In genomic region chr3:51938780-51939425, GRCh38 we compare ENCODE assay signal across 18 cellular contexts. TPM values are rescaled to one million over a fixed set of nuclear protein-coding genes. Genes with fewer than 3 reads are reported as not detected.
DNase-seq lines count a peak whose midpoint lies in the region; ATAC-seq and TF ChIP-seq lines count a peak whose summit lies in the region.
"Had no signal": no experiment of that assay in that cellular context is flagged by ENCODE, and none has a peak within 500 bp of the region (broad histone marks: within the 10 kb centered on the region; RNA-seq: fewer than 3 reads in every experiment).

No MANE protein-coding gene starts in this region.

- no peak overlapping the region for H2AK5ac ChIP-seq in neuronal stem cell (ENCODE audit: low read depth, low read length)

- H3K9ac ChIP-seq in DND-41 (ENCODE audit: low read depth, low read length) = no peak overlapping the region
- H3K9ac ChIP-seq in Loucy (ENCODE audit: low read depth, low read length, poor library complexity, severe bottlenecking) = peak overlapping the region; percentile 29
- no peak overlapping the region for H3K9ac ChIP-seq in neuronal stem cell (ENCODE audit: low read depth, low read length, poor library complexity)

- peaks cover 41% of the 10 kb centered on the region for H3K4me1 ChIP-seq in DND-41 (ENCODE audit: insufficient read depth, low read length)
- peaks cover 28% of the 10 kb centered on the region for H3K4me1 ChIP-seq in Loucy (ENCODE audit: insufficient read depth, low read length, poor library complexity, severe bottlenecking)
- H3K4me1 ChIP-seq in spleen = peaks cover 15 to 44% (median 32%) of the 10 kb centered on the region in 6 donors
- H3K4me1 ChIP-seq in neuronal stem cell (ENCODE audit: control insufficient read depth in 2 of 2, insufficient read depth in 1 of 2, low read depth in 1 of 2, low read length in 2 of 2) = peaks cover 7% of the 10 kb centered on the region in 2 donors
- H3K4me1 ChIP-seq in left ventricle myocardium inferior = peaks cover 36% of the 10 kb centered on the region

- no peaks in the 10 kb centered on the region for H3F3A ChIP-seq in Loucy (ENCODE audit: low read depth)

- H2BK12ac ChIP-seq in neuronal stem cell (ENCODE audit: low read length) = no peak overlapping the region

- H3K4ac ChIP-seq in neuronal stem cell (ENCODE audit: low read length) = no peak overlapping the region

- no peak overlapping the region for H3K23ac ChIP-seq in neuronal stem cell (ENCODE audit: low read depth, low read length, poor library complexity)

- H3K4me2 ChIP-seq in DND-41 (ENCODE audit: insufficient read depth, low read length) = peak overlapping the region; percentile 14; the same call in 1 of the 2 replicates
- peak overlapping the region; percentile 5 for H3K4me2 ChIP-seq in Loucy (ENCODE audit: low read depth, low read length, poor library complexity, severe bottlenecking)
- no peak overlapping the region for H3K4me2 ChIP-seq in neuronal stem cell (ENCODE audit: insufficient read depth, low read length, poor library complexity, severe bottlenecking)

- H3K14ac ChIP-seq in neuronal stem cell (ENCODE audit: low read length) = no peak overlapping the region

- no peak for TF ChIP-seq POLR2A in spleen (IDR thresholded peaks at IDR 0.05)

- H3K18ac ChIP-seq in neuronal stem cell (ENCODE audit: low read length) = no peak overlapping the region

- H3K9me3 Mint-ChIP-seq in immature natural killer cell = no peaks in the 10 kb centered on the region

- peaks cover 5% of the 10 kb centered on the region for H3K79me1 ChIP-seq in neuronal stem cell (ENCODE audit: low read depth, low read length)

- H2BK15ac ChIP-seq in neuronal stem cell (ENCODE audit: low read length) = no peak overlapping the region

- H3K9me3 ChIP-seq in DND-41 (ENCODE audit: insufficient read depth, low read length, severe bottlenecking) = no peaks in the 10 kb centered on the region
- no peaks in the 10 kb centered on the region for H3K9me3 ChIP-seq in Loucy (ENCODE audit: insufficient read depth, low read depth, low read length)
- H3K9me3 ChIP-seq in spleen = no peaks in the 10 kb centered on the region
- no peaks in the 10 kb centered on the region for H3K9me3 ChIP-seq in neuronal stem cell (replicated peaks in 1 of 2; ENCODE audit: control insufficient read depth in 2 of 2, insufficient read depth in 1 of 2, low read depth in 1 of 2, low read length in 2 of 2)
- no peaks in the 10 kb centered on the region for H3K9me3 ChIP-seq in left ventricle myocardium inferior (replicated peaks)
- H3K9me3 ChIP-seq: body of pancreas, pancreas had no signal

- no peaks in the 10 kb centered on the region for H3K27me3 ChIP-seq in DND-41 (ENCODE audit: insufficient read depth, low read length, poor library complexity)
- H3K27me3 ChIP-seq in Loucy (ENCODE audit: insufficient read depth, low read length, poor library complexity, severe bottlenecking) = no peaks in the 10 kb centered on the region
- H3K27me3 ChIP-seq in spleen (replicated peaks in 1 of 7) = no peaks in the 10 kb centered on the region
- no peaks in the 10 kb centered on the region for H3K27me3 ChIP-seq in neuronal stem cell (ENCODE audit: control insufficient read depth in 3 of 3, insufficient read depth in 3 of 3, low read depth in 1 of 3, low read length in 3 of 3)
- no peaks in the 10 kb centered on the region for H3K27me3 ChIP-seq in left ventricle myocardium inferior (ENCODE audit: low read depth)
- H3K27me3 ChIP-seq: body of pancreas, foreskin keratinocyte, pancreas had no signal

- H3K4me3 Mint-ChIP-seq in immature natural killer cell = peak overlapping the region in 3 of 5 donors; percentile 7 to 23 (median 12)

- DNase-seq in DND-41 (no peak), immature natural killer cell (no peak), spleen (peak; percentile 39), neuronal stem cell (ENCODE audit: low spot score) (no peak), NCI-H748 (lab: John Stamatoyannopoulos, UW; ENCODE audit: unreplicated experiment) (no peak), left ventricle myocardium inferior (no peak)
- DNase-seq: activated naive CD4-positive, alpha-beta T cell; body of pancreas; DMS153; foreskin keratinocyte; Kasumi-1; left colon; NCI-H2171 treated with DMSO at 0.1 percent for 48 hours; NK-92 treated with Interleukin-12 subunit alpha and Interleukin-12 subunit beta, amount 100 ng/mL, for 24 hours; stimulated activated CD4-positive, alpha-beta T cell treated with anti-CD3 and anti-CD28 coated beads, Interleukin-4, amount 100 ng/mL, for 1 hour had no signal

- no peak overlapping the region for H2BK5ac ChIP-seq in neuronal stem cell (ENCODE audit: low read length)

- H3K9me2 ChIP-seq in Loucy (replicated peaks; ENCODE audit: low read depth, low read length) = no peaks in the 10 kb centered on the region

- H4K20me1 ChIP-seq in DND-41 (ENCODE audit: insufficient read depth, low read length) = peaks cover 21% of the 10 kb centered on the region
- H4K20me1 ChIP-seq in Loucy (ENCODE audit: insufficient read depth, low read length, poor library complexity, severe bottlenecking) = peaks cover 4% of the 10 kb centered on the region

- H3K36me3 ChIP-seq in DND-41 (ENCODE audit: insufficient read depth, low read length) = peaks cover 55% of the 10 kb centered on the region
- peaks cover 27% of the 10 kb centered on the region; the same call in 1 of the 2 replicates for H3K36me3 ChIP-seq in Loucy (ENCODE audit: insufficient read depth, low read length)
- peaks cover 5 to 55% (median 49%) of the 10 kb centered on the region in 6 donors for H3K36me3 ChIP-seq in spleen
- peaks cover 31 to 54% of the 10 kb centered on the region in 2 donors for H3K36me3 ChIP-seq in neuronal stem cell (replicated peaks in 1 of 2; ENCODE audit: control insufficient read depth in 2 of 2, insufficient read depth in 2 of 2, low read length in 2 of 2)
- peaks cover 54% of the 10 kb centered on the region for H3K36me3 ChIP-seq in left ventricle myocardium inferior

- H3K36me3 Mint-ChIP-seq in immature natural killer cell = peaks cover 0 to 23% (median 4%) of the 10 kb centered on the region in 3 donors

- H3K4me3 ChIP-seq in DND-41 (ENCODE audit: low read depth in 1 of 2, low read length in 2 of 2) (no peak overlapping the region), Loucy (ENCODE audit: low read length, poor library complexity, severe bottlenecking) (no peak overlapping the region), spleen (no peak overlapping the region), neuronal stem cell (ENCODE audit: low read length in 2 of 2) (no peak overlapping the region), left ventricle myocardium inferior (no peak overlapping the region)
- H3K4me3 ChIP-seq: body of pancreas, pancreas had no signal

- peaks cover 0 to 5% (median 4%) of the 10 kb centered on the region in 3 donors for H3K27me3 Mint-ChIP-seq in immature natural killer cell (ENCODE audit: low read depth in 3 of 3)

- intact Hi-C loops in spleen (cut with DNase I; ENCODE audit: low total_unique reads) = no loop called here
- intact Hi-C loops in left ventricle myocardium inferior (cut with micrococcal nuclease) = no loop called here

- TF ChIP-seq CTCF in DND-41 (IDR thresholded peaks at IDR 0.05; ENCODE audit: borderline replicate concordance, extremely low read depth, low read length, poor library complexity, severe bottlenecking) = no peak
- no peak for TF ChIP-seq CTCF in Loucy (conservative IDR thresholded peaks at IDR 0.05; ENCODE audit: low read length)
- no peak for TF ChIP-seq CTCF in spleen (IDR thresholded peaks at IDR 0.05 in 8 of 11, conservative IDR thresholded peaks at IDR 0.05 in 3 of 11)
- no peak for TF ChIP-seq CTCF in left ventricle myocardium inferior (IDR thresholded peaks at IDR 0.05; ENCODE audit: borderline replicate concordance)

- peak overlapping the region in 2 of 6 donors; percentile 31 to 67 for H3K27ac Mint-ChIP-seq in immature natural killer cell

- H3K27ac ChIP-seq in DND-41 (ENCODE audit: low read length) = no peak overlapping the region
- no peak overlapping the region for H3K27ac ChIP-seq in spleen
- no peak overlapping the region for H3K27ac ChIP-seq in neuronal stem cell (replicated peaks; ENCODE audit: low read length)
- H3K27ac ChIP-seq in left ventricle myocardium inferior (replicated peaks) = no peak overlapping the region
- H3K27ac ChIP-seq: body of pancreas, foreskin keratinocyte, pancreas had no signal

- no peak overlapping the region for H2AFZ ChIP-seq in DND-41 (ENCODE audit: low read depth, low read length)
- H2AFZ ChIP-seq in Loucy (ENCODE audit: low read length) = no peak overlapping the region
- H2AFZ ChIP-seq in neuronal stem cell (ENCODE audit: low read length) = no peak overlapping the region

- 83 to 90% (median 89%) methylated on average over 9 of the region's 9 CpGs for WGBS in spleen, 5 donors
- WGBS in neuronal stem cell (ENCODE audit: extremely low coverage in 2 of 2, insufficient read length in 2 of 2, insufficient replicate concordance in 1 of 2), 2 donors = no CpG with 5 or more reads among the region's 9 CpGs

- H2BK120ac ChIP-seq in neuronal stem cell (ENCODE audit: low read depth, low read length) = no peak overlapping the region

- peaks cover 26 to 31% of the 10 kb centered on the region in 2 donors for H3K4me1 Mint-ChIP-seq in immature natural killer cell

- no peak overlapping the region for H4K91ac ChIP-seq in neuronal stem cell (ENCODE audit: low read depth, low read length, poor library complexity)

- peaks cover 33% of the 10 kb centered on the region for H3K79me2 ChIP-seq in DND-41 (ENCODE audit: insufficient read depth, low read length)
- H3K79me2 ChIP-seq in Loucy (ENCODE audit: insufficient read depth, low read length) = peaks cover 23% of the 10 kb centered on the region

- H4K8ac ChIP-seq in neuronal stem cell (ENCODE audit: low read depth, low read length) = no peak overlapping the region

- ATAC-seq in DND-41 (ENCODE audit: insufficient read depth, low read depth) = no peak
- ATAC-seq: body of pancreas, foreskin keratinocyte, left colon, pancreas had no signal

RNA-seq across cellular contexts. Expression of gene RRP9, which starts 2.8 kb away (rescaled TPM):
- 10 to 100 TPM; 15.5 to 22.5 (median 21.2) TPM for polyA plus RNA-seq in immature natural killer cell
- total RNA-seq in spleen = 10 to 100 TPM in 6 of 7 donors, 1 to 10 TPM in 1; 9.5 to 20.6 (median 12.5) TPM
- 10 to 100 TPM; 18.5 to 26.6 (median 21.2) TPM for polyA plus RNA-seq in spleen
- polyA plus RNA-seq in neuronal stem cell (2013, experiment 1 of 2) = 11.0 TPM
- polyA plus RNA-seq in neuronal stem cell (2013, experiment 2 of 2) = 10.5 TPM
- 8.6 TPM for total RNA-seq in left ventricle myocardium inferior

RNA-seq across cellular contexts. Expression of gene PARP3, which starts 3.3 kb away (rescaled TPM):
- polyA plus RNA-seq in immature natural killer cell = 1 to 10 TPM in 2 of 3 donors, not detected in 1; 2.3 to 2.9 TPM
- 10 to 100 TPM; 23.1 to 34.2 (median 28.2) TPM for total RNA-seq in spleen
- 10 to 100 TPM in 2 of 3 donors, 1 to 10 TPM in 1; 8.2 to 18.9 (median 16.5) TPM for polyA plus RNA-seq in spleen
- 1.2 TPM for polyA plus RNA-seq in neuronal stem cell (2013, experiment 1 of 2)
- 1.2 TPM for polyA plus RNA-seq in neuronal stem cell (2013, experiment 2 of 2)
- 14.3 TPM for total RNA-seq in left ventricle myocardium inferior

RNA-seq across cellular contexts. Expression of gene GPR62, which starts 16.3 kb away (rescaled TPM):
- not detected for polyA plus RNA-seq in immature natural killer cell
- total RNA-seq in spleen = under 1 TPM in 1 of 7 donors, not detected in 6; 0.39 TPM
- under 1 TPM; 0.04 to 0.06 (median 0.05) TPM for polyA plus RNA-seq in spleen
- 0.06 TPM for polyA plus RNA-seq in neuronal stem cell (2013, experiment 1 of 2)
- 0.07 TPM for polyA plus RNA-seq in neuronal stem cell (2013, experiment 2 of 2)
- total RNA-seq in left ventricle myocardium inferior = 0.16 TPM
- total RNA-seq: body of pancreas, foreskin keratinocyte, left colon had no signal
- polyA plus RNA-seq: BJ, foreskin keratinocyte had no signal

RNA-seq across cellular contexts. Expression of gene PCBP4, which starts 28.4 kb away (rescaled TPM):
- 10 to 100 TPM in 1 of 3 donors, 1 to 10 TPM in 2; 7.2 to 12.7 (median 9.3) TPM for polyA plus RNA-seq in immature natural killer cell
- 10 to 100 TPM; 17.1 to 24.6 (median 20.7) TPM for total RNA-seq in spleen
- 10 to 100 TPM; 12.8 to 41.7 (median 23.2) TPM for polyA plus RNA-seq in spleen
- 68.8 TPM for polyA plus RNA-seq in neuronal stem cell (2013, experiment 1 of 2)
- polyA plus RNA-seq in neuronal stem cell (2013, experiment 2 of 2) = 66.4 TPM
- 73.0 TPM for total RNA-seq in left ventricle myocardium inferior

RNA-seq across cellular contexts. Expression of gene ABHD14B, which starts 34.9 kb away (rescaled TPM):
- polyA plus RNA-seq in immature natural killer cell (10 to 100 TPM; 44.9 to 62.3 (median 51.6) TPM), spleen (10 to 100 TPM; 60.1 to 71.4 (median 66.8) TPM)
- total RNA-seq in spleen (10 to 100 TPM; 33.8 to 74.9 (median 56.3) TPM), left ventricle myocardium inferior (14.6 TPM)
- 4.3 TPM for polyA plus RNA-seq in neuronal stem cell (2013, experiment 1 of 2)
- polyA plus RNA-seq in neuronal stem cell (2013, experiment 2 of 2) = 4.5 TPM
